In genomic region chr5:78984020-78984610, GRCh38 we compare ENCODE assay signal across 8 cellular contexts. TPM values are rescaled to one million over a fixed set of nuclear protein-coding genes. Genes with fewer than 3 reads are reported as not detected.
DNase-seq lines count a peak whose midpoint lies in the region; ATAC-seq and TF ChIP-seq lines count a peak whose summit lies in the region.

No MANE protein-coding gene starts in this region.

- CTCF ChIA-PET in PC-3 (lab: Charles Lee) = interaction anchor here (1.2 kb wide), 1 partner anchor 41 kb away, joined by 3 read pairs; no protein-coding TSS in a partner anchor

- no peaks in the 10 kb centered on the region for H3K9me3 Mint-ChIP-seq in effector memory CD8-positive, alpha-beta T cell
- H3K9me3 Mint-ChIP-seq in natural killer cell treated with Interleukin-12 subunit alpha and Interleukin-12 subunit beta and Interleukin-15 and Interleukin-18, amount 100 ng/mL, for 72 hours = no peaks in the 10 kb centered on the region

- peak overlapping the region; percentile 82 for H3K4me3 ChIP-seq in PC-3 (ENCODE audit: low read length)

- H3K9me3 ChIP-seq in PC-3 (ENCODE audit: low read length) = no peaks in the 10 kb centered on the region

- H4K20me1 ChIP-seq in PC-3 (ENCODE audit: low read length) = no peaks in the 10 kb centered on the region

- H3K4me1 ChIP-seq in PC-3 (ENCODE audit: insufficient read depth, low read length) = peaks cover 35% of the 10 kb centered on the region

- POLR2A ChIA-PET in PC-3 (lab: Charles Lee; ENCODE audit: unreplicated experiment) = interaction anchor here (0.6 kb wide), 1 partner anchor 1334 kb away, joined by 4 read pairs; no protein-coding TSS in a partner anchor

- no peaks in the 10 kb centered on the region for H3K36me3 ChIP-seq in PC-3 (ENCODE audit: low read depth, low read length)

- ATAC-seq in GM19023 (IDR thresholded peaks at IDR 0.05; ENCODE audit: unreplicated experiment) (peak; percentile 0), PC-3 (peak; percentile 5), GM21529 (IDR thresholded peaks at IDR 0.05; ENCODE audit: unreplicated experiment) (no peak)
- peak; percentile 1 for ATAC-seq in effector memory CD8-positive, alpha-beta T cell (replicated peaks)
- ATAC-seq in natural killer cell treated with Interleukin-12 subunit alpha and Interleukin-12 subunit beta and Interleukin-15 and Interleukin-18, amount 100 ng/mL, for 72 hours = no peak

- DNase-seq in AG08396 (ENCODE audit: low spot score) = peak; percentile 19
- DNase-seq in PC-3 = peak; percentile 7
- no peak for DNase-seq in effector memory CD8-positive, alpha-beta T cell
- no peak for DNase-seq in natural killer cell treated with Interleukin-12 subunit alpha and Interleukin-12 subunit beta and Interleukin-15 and Interleukin-18, amount 100 ng/mL, for 72 hours (ENCODE audit: low spot score)
- DNase-seq in GM19238 (ENCODE audit: insufficient read length, low spot score) = no peak
- no peak for DNase-seq in GF-D8 (lab: John Stamatoyannopoulos, UW)

- peak overlapping the region; percentile 97 for H3K4me2 ChIP-seq in PC-3 (ENCODE audit: low read length)

- H2AFZ ChIP-seq in PC-3 (ENCODE audit: low read length) = peak overlapping the region; percentile 97

- intact Hi-C loops in PC-3 (cut with micrococcal nuclease) = no loop called here

- H3K4me3 Mint-ChIP-seq in effector memory CD8-positive, alpha-beta T cell = peak overlapping the region; percentile 90 to 93
- H3K4me3 Mint-ChIP-seq in natural killer cell treated with Interleukin-12 subunit alpha and Interleukin-12 subunit beta and Interleukin-15 and Interleukin-18, amount 100 ng/mL, for 72 hours = peak overlapping the region; percentile 87

- peaks cover 7% of the 10 kb centered on the region for H3K36me3 Mint-ChIP-seq in effector memory CD8-positive, alpha-beta T cell (ENCODE audit: insufficient read depth)
- H3K36me3 Mint-ChIP-seq in natural killer cell treated with Interleukin-12 subunit alpha and Interleukin-12 subunit beta and Interleukin-15 and Interleukin-18, amount 100 ng/mL, for 72 hours = no peaks in the 10 kb centered on the region

- no peaks in the 10 kb centered on the region for H3F3A ChIP-seq in PC-3 (ENCODE audit: low read length, unreplicated experiment)

- H3K27ac ChIP-seq in PC-3 (ENCODE audit: low read length) = peak overlapping the region; percentile 61

- H3K79me2 ChIP-seq in PC-3 (ENCODE audit: low read length) = no peaks in the 10 kb centered on the region

- no peak for TF ChIP-seq CTCF in PC-3 (conservative IDR thresholded peaks at IDR 0.05; ENCODE audit: low read depth, low read length)

- peak overlapping the region; percentile 93 to 98 for H3K27ac Mint-ChIP-seq in effector memory CD8-positive, alpha-beta T cell
- H3K27ac Mint-ChIP-seq in natural killer cell treated with Interleukin-12 subunit alpha and Interleukin-12 subunit beta and Interleukin-15 and Interleukin-18, amount 100 ng/mL, for 72 hours = peak overlapping the region; percentile 74 to 88

- peak overlapping the region; percentile 80 for H3K9ac ChIP-seq in PC-3 (ENCODE audit: low read length)

- H3K27me3 Mint-ChIP-seq in effector memory CD8-positive, alpha-beta T cell = no peaks in the 10 kb centered on the region
- H3K27me3 Mint-ChIP-seq in natural killer cell treated with Interleukin-12 subunit alpha and Interleukin-12 subunit beta and Interleukin-15 and Interleukin-18, amount 100 ng/mL, for 72 hours = peaks cover 0 to 2% of the 10 kb centered on the region in 2 donors

- BruUV-seq in PC-3 (replicated peaks; lab: Mats Ljungman, UMichigan) = TSS peak; percentile 68

- no peaks in the 10 kb centered on the region for H3K27me3 ChIP-seq in PC-3 (ENCODE audit: low read length)

- no peaks in the 10 kb centered on the region for H3K9me2 ChIP-seq in PC-3 (replicated peaks; ENCODE audit: low read length)

- peaks cover 17 to 26% of the 10 kb centered on the region in 2 donors for H3K4me1 Mint-ChIP-seq in effector memory CD8-positive, alpha-beta T cell (ENCODE audit: low read depth in 2 of 2)
- peaks cover 34 to 48% of the 10 kb centered on the region in 2 donors for H3K4me1 Mint-ChIP-seq in natural killer cell treated with Interleukin-12 subunit alpha and Interleukin-12 subunit beta and Interleukin-15 and Interleukin-18, amount 100 ng/mL, for 72 hours (ENCODE audit: low read depth in 2 of 2)

RNA-seq across cellular contexts. Expression of gene ARSB, which starts 1.0 kb away (rescaled TPM):
- 7.1 and 8.1 TPM in 2 replicates for total RNA-seq in PC-3 (2014; rRNA removed)
- 10 to 100 TPM; 15.4 to 22.3 TPM for total RNA-seq in natural killer cell treated with Interleukin-12 subunit alpha and Interleukin-12 subunit beta and Interleukin-15 and Interleukin-18, amount 100 ng/mL, for 72 hours

Comparison
In these comparisons a context has a peak if more than half of its experiments do, and no peak if none do; other contexts are left out.
1. DNase-seq: peak in AG08396 (single experiment) and PC-3 (single experiment); none in effector memory CD8-positive, alpha-beta T cell (0 of 3), natural killer cell treated with Interleukin-12 subunit alpha and Interleukin-12 subunit beta and Interleukin-15 and Interleukin-18, amount 100 ng/mL, for 72 hours (single experiment), GM19238 (single experiment) and GF-D8 (single experiment).
2. ATAC-seq: peak in GM19023 (single experiment), PC-3 (single experiment) and effector memory CD8-positive, alpha-beta T cell (single experiment); none in natural killer cell treated with Interleukin-12 subunit alpha and Interleukin-12 subunit beta and Interleukin-15 and Interleukin-18, amount 100 ng/mL, for 72 hours (0 of 2) and GM21529 (single experiment).